28 cellular contexts compared by ENCODE assay signal in the genomic region with DNA sequence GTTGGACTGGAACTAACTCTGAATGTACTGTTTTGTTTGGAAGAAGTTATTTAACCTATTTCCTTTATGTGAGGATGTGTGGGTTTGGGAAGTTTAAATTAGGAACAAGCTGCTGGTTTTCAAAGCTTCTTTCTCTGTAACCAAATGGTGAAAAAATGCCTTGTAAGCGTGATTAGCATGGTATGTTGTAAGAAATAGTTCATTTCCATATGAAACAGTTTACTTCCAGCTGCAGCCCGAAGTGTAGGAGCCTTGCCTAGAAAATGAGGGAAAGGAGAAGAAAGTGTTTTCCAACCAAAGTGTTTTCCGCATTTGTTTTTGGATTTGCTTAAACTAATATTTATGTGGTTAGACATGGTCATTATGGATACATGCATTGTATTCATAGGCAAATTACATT. TPM values are rescaled to one million over a fixed set of nuclear protein-coding genes. Genes with fewer than 3 reads are reported as not detected.
DNase-seq lines count a peak whose midpoint lies in the region; ATAC-seq, FAIRE-seq and TF ChIP-seq lines count a peak whose summit lies in the region.
"Had no signal": no experiment of that assay in that cellular context is flagged by ENCODE, and none has a peak within 500 bp of the region (broad histone marks: within the 10 kb centered on the region; RNA-seq: fewer than 3 reads in every experiment).

No MANE protein-coding gene starts in this region.

- H3K9ac ChIP-seq in H1 (replicated peaks in 1 of 4; ENCODE audit: extremely low read depth in 1 of 4, low read depth in 3 of 4, low read length in 3 of 4): no peak overlapping the region
- H3K9ac ChIP-seq: parathyroid adenoma had no signal

- no peak overlapping the region for H3K23ac ChIP-seq in H1 (ENCODE audit: insufficient read length)

- no peak overlapping the region for H3K4ac ChIP-seq in H1 (replicated peaks; ENCODE audit: insufficient read length, low read depth, low read length)

- H2BK120ac ChIP-seq in H1 (replicated peaks; ENCODE audit: low read depth, low read length): no peak overlapping the region

- no peak overlapping the region for H2AK5ac ChIP-seq in H1 (ENCODE audit: low read depth, low read length)

- H3K27me3 Mint-ChIP-seq in neural crest cell (ENCODE audit: low read depth) (no peaks in the 10 kb centered on the region), T-helper 17 cell (no peaks in the 10 kb centered on the region)
- H3K27me3 Mint-ChIP-seq: activated CD4-positive, alpha-beta T cell treated with anti-CD3 and anti-CD28 coated beads for 36 hours; CD4-positive, alpha-beta memory T cell; naive B cell; T-cell had no signal

- TF ChIP-seq CTCF in H1 (IDR thresholded peaks at IDR 0.05; ENCODE audit: control extremely low read depth in 1 of 3, insufficient read depth in 1 of 3, low read depth in 1 of 3, low read length in 3 of 3) (no peak), neural crest cell (conservative IDR thresholded peaks at IDR 0.05) (no peak)

- DNase-seq in EH (ENCODE audit: low read depth): peak; percentile 5
- DNase-seq in NCI-H526 (lab: John Stamatoyannopoulos, UW): peak; percentile 23 to 49
- no peak for DNase-seq in H1 (ENCODE audit: low read depth in 1 of 2, low spot score in 2 of 2)
- no peak for DNase-seq in neural crest cell (ENCODE audit: low read depth, low spot score)
- DNase-seq in H7: no peak
- DNase-seq in T-helper 17 cell: no peak
- DNase-seq: activated CD4-positive, alpha-beta T cell treated with anti-CD3 and anti-CD28 coated beads for 36 hours; activated CD8-positive, alpha-beta memory T cell treated with anti-CD3 and anti-CD28 coated beads for 24 hours; activated naive CD4-positive, alpha-beta T cell treated with Interleukin-2 at 50 U/mL for 16 hours; activated T-cell treated with anti-CD3 and anti-CD28 coated beads, Interleukin-2, amount 50 U/mL, for 4 hours; CD4-positive, alpha-beta memory T cell; DMS153; effector CD4-positive, alpha-beta T cell; GDM1; HFFc6; left colon; mesenchymal stem cell; naive B cell; NCI-H1417; NCI-H2107; NCI-H446 treated with DMSO at 0.1 percent for 48 hours; NK-92 treated with Interleukin-12 subunit alpha and Interleukin-12 subunit beta, amount 100 ng/mL, for 24 hours; right cardiac atrium; SHP77 treated with DMSO at 0.1 percent for 48 hours; T-cell; upper lobe of right lung had no signal

- peaks cover 26% of the 10 kb centered on the region for H3K4me1 Mint-ChIP-seq in neural crest cell
- peaks cover 9% of the 10 kb centered on the region for H3K4me1 Mint-ChIP-seq in T-helper 17 cell
- H3K4me1 Mint-ChIP-seq: naive B cell had no signal

- CTCF ChIA-PET in H1 (lab: Charles Lee; ENCODE audit: partially characterized antibody): interaction anchor here (0.8 to 1.5 kb wide), 5 partner anchors 10 to 127 kb away, joined by 3 to 12 read pairs (median 3); no protein-coding TSS in a partner anchor

- WGBS in H1 (ENCODE audit: extremely low coverage in 1 of 2, insufficient coverage in 1 of 2, insufficient read length in 1 of 2, insufficient replicate concordance in 2 of 2, low coverage in 1 of 2, low lambda C conversion rate in 2 of 2, missing lambda C conversion rate in 1 of 2), 2 experiments: 29% methylated on average over 3 of the region's 3 CpGs; no CpG with 5 or more reads in 1 of the 2 experiments

- H3K18ac ChIP-seq in H1 (ENCODE audit: extremely low read depth, low read length): no peak overlapping the region; the same call in 1 of the 2 replicates

- no peaks in the 10 kb centered on the region for H3K9me3 Mint-ChIP-seq in neural crest cell
- H3K9me3 Mint-ChIP-seq: activated T-cell treated with anti-CD3 and anti-CD28 coated beads, Interleukin-2, amount 50 U/mL, for 4 hours; CD4-positive, alpha-beta memory T cell; HFFc6; naive B cell; T-cell had no signal

- H2BK5ac ChIP-seq in H1 (ENCODE audit: low read depth, low read length): no peak overlapping the region

- H3K56ac ChIP-seq in H1 (replicated peaks; ENCODE audit: insufficient read length, low read depth, low read length): no peak overlapping the region

- TF ChIP-seq EP300 in H1 (IDR thresholded peaks at IDR 0.05; ENCODE audit: borderline replicate concordance in 1 of 2, low read depth in 2 of 2, low read length in 2 of 2): no peak

- H2BK12ac ChIP-seq in H1 (ENCODE audit: low read depth, low read length): no peak overlapping the region

- no peak overlapping the region for H2BK15ac ChIP-seq in H1 (ENCODE audit: low read length)

- POLR2A ChIA-PET in H1 (lab: Charles Lee; ENCODE audit: partially characterized antibody): interaction anchor here (0.8 to 1.1 kb wide), 5 partner anchors 10 to 142 kb away, joined by 3 to 5 read pairs (median 3); no protein-coding TSS in a partner anchor

- peak overlapping the region; percentile 18 to 62; a peak in 3 of 4 replicates for H3K4me2 ChIP-seq in H1 (ENCODE audit: insufficient read depth in 1 of 2, low read depth in 2 of 2, low read length in 2 of 2)

- peak; percentile 19 for FAIRE-seq in H1 (lab: Jason Lieb, UNC)

- H3K4me3 Mint-ChIP-seq in neural crest cell (peak overlapping the region; percentile 3), T-helper 17 cell (no peak overlapping the region)
- H3K4me3 Mint-ChIP-seq: activated CD4-positive, alpha-beta T cell treated with anti-CD3 and anti-CD28 coated beads for 36 hours; activated T-cell treated with anti-CD3 and anti-CD28 coated beads, Interleukin-2, amount 50 U/mL, for 4 hours; CD4-positive, alpha-beta memory T cell; HFFc6; naive B cell; T-cell had no signal

- H4K8ac ChIP-seq in H1 (ENCODE audit: extremely low read depth, insufficient read depth, low read length): no peak overlapping the region

- H3K36me3 ChIP-seq in H1 (ENCODE audit: control insufficient read depth in 2 of 4, insufficient read depth in 4 of 4, low read length in 3 of 4) (peaks cover 0 to 25% (median 12%) of the 10 kb centered on the region in 4 experiments; a peak in 6 of 8 replicates), H7 (replicated peaks; ENCODE audit: control insufficient read depth, insufficient read depth, low read length) (peaks cover 3% of the 10 kb centered on the region)

- H4K5ac ChIP-seq in H1 (ENCODE audit: insufficient read length, low read depth, low read length): no peak overlapping the region

- no peak overlapping the region for H4K91ac ChIP-seq in H1 (replicated peaks; ENCODE audit: insufficient read length, low read length)

- no peak for TF ChIP-seq POLR2A in H1 (IDR thresholded peaks at IDR 0.05; ENCODE audit: control extremely low read depth in 1 of 2, low read depth in 2 of 2, low read length in 2 of 2)

- no peaks in the 10 kb centered on the region for H3K79me2 ChIP-seq in H1 (ENCODE audit: control insufficient read depth in 1 of 2, insufficient read depth in 2 of 2, low read length in 2 of 2)
- H3K79me2 ChIP-seq: parathyroid adenoma had no signal

- no peak overlapping the region for H2BK20ac ChIP-seq in H1 (ENCODE audit: low read length)

- H3K4me3 ChIP-seq in H1 (ENCODE audit: extremely low read depth in 1 of 4, insufficient read depth in 2 of 4, low read depth in 3 of 4, low read length in 4 of 4) (peak overlapping the region in 1 of 4 experiments; percentile 44; a peak in 2 of 8 replicates), H7 (ENCODE audit: insufficient read depth, low read depth, low read length) (no peak overlapping the region)
- H3K4me3 ChIP-seq: upper lobe of right lung had no signal

- peaks cover 2% of the 10 kb centered on the region in 2 experiments for H4K20me1 ChIP-seq in H1 (replicated peaks in 1 of 2; ENCODE audit: control insufficient read depth in 1 of 2, insufficient read depth in 2 of 2, low read length in 2 of 2)

- H3K36me3 Mint-ChIP-seq in neural crest cell (ENCODE audit: low read depth) (peaks cover 4% of the 10 kb centered on the region), T-helper 17 cell (ENCODE audit: low read depth) (peaks cover 10% of the 10 kb centered on the region)

- H3K79me1 ChIP-seq in H1 (ENCODE audit: low read depth, low read length): no peaks in the 10 kb centered on the region

- no peak overlapping the region for H3K14ac ChIP-seq in H1 (ENCODE audit: insufficient read length)

- H3K9me3 ChIP-seq in H1 (ENCODE audit: insufficient read depth in 2 of 2, low read depth in 1 of 2, low read length in 1 of 2) (no peaks in the 10 kb centered on the region), T-helper 17 cell (ENCODE audit: control insufficient read depth, low read length, poor library complexity, severe bottlenecking) (no peaks in the 10 kb centered on the region)
- H3K9me3 ChIP-seq: upper lobe of right lung had no signal

- H3K27ac Mint-ChIP-seq in neural crest cell (ENCODE audit: unreplicated experiment): peak overlapping the region; percentile 47
- H3K27ac Mint-ChIP-seq in T-helper 17 cell: no peak overlapping the region
- H3K27ac Mint-ChIP-seq: activated CD4-positive, alpha-beta T cell treated with anti-CD3 and anti-CD28 coated beads for 36 hours; CD4-positive, alpha-beta memory T cell; HFFc6; T-cell had no signal

- H2AFZ ChIP-seq in H1 (ENCODE audit: low read length): no peak overlapping the region
- H2AFZ ChIP-seq: parathyroid adenoma had no signal

- H3K27ac ChIP-seq in H1 (ENCODE audit: low read depth, low read length): peak overlapping the region; percentile 61; the same call in 1 of the 2 replicates
- H3K27ac ChIP-seq: parathyroid adenoma, upper lobe of right lung had no signal

- ATAC-seq in HG03520 (IDR thresholded peaks at IDR 0.05; ENCODE audit: unreplicated experiment) (no peak), T-helper 17 cell (no peak)
- ATAC-seq: activated T-cell treated with anti-CD3 and anti-CD28 coated beads, Interleukin-2, amount 50 U/mL, for 4 hours; left colon; right cardiac atrium; T-cell; upper lobe of right lung had no signal

- peaks cover 5 to 20% (median 12%) of the 10 kb centered on the region in 4 experiments; a peak in 6 of 7 replicates for H3K4me1 ChIP-seq in H1 (replicated peaks in 1 of 4; ENCODE audit: control insufficient read depth in 3 of 4, insufficient read depth in 4 of 4, low read length in 3 of 4)
- H3K4me1 ChIP-seq: parathyroid adenoma, upper lobe of right lung had no signal

- no peak for TF ChIP-seq RAD21 in H1 (IDR thresholded peaks at IDR 0.05 in 1 of 2, conservative IDR thresholded peaks at IDR 0.05 in 1 of 2; ENCODE audit: low read depth in 2 of 2, low read length in 2 of 2)

- no peaks in the 10 kb centered on the region for H3K27me3 ChIP-seq in H1 (replicated peaks in 1 of 4; ENCODE audit: control insufficient read depth in 3 of 4, extremely low read depth in 1 of 4, insufficient read depth in 3 of 4, low read length in 3 of 4)
- no peaks in the 10 kb centered on the region for H3K27me3 ChIP-seq in H7 (ENCODE audit: control insufficient read depth, insufficient read depth, low read length)
- H3K27me3 ChIP-seq: upper lobe of right lung had no signal

- H3K23me2 ChIP-seq in H1 (ENCODE audit: low read depth, low read length): no peaks in the 10 kb centered on the region; the same call in 1 of the 2 replicates

RNA-seq across cellular contexts. Expression of gene TTC1, which starts 36.1 kb away (rescaled TPM):
- 63.9 TPM in 2 replicates for total RNA-seq in H1 (2021; fragmentation: NEBNext Ultra II Directional; extraction: Animal tissue kit (Norgen Biotek cat#: 25700))
- 20.8 and 25.1 TPM in 2 replicates for polyA plus RNA-seq in H1 (2011; rRNA removed)
- polyA plus RNA-seq in H1 (2011; cell fraction: cytosol; rRNA removed): 28.7 TPM
- 12.2 TPM for polyA plus RNA-seq in H1 (2011; cell fraction: nucleus; rRNA removed)
- polyA plus RNA-seq in H1 (2012, experiment 1 of 2): 50.8 to 74.6 TPM (median 53.2 TPM) in 4 replicates
- polyA plus RNA-seq in H1 (2012, experiment 2 of 2): 20.1 TPM
- polyA plus RNA-seq in H1 (2013, experiment 1 of 2): 63.8 TPM
- 63.6 TPM for polyA plus RNA-seq in H1 (2013, experiment 2 of 2)
- polyA minus RNA-seq in H1 (2011; rRNA and poly(A)+ RNA removed): 22.2 and 26.6 TPM in 2 replicates
- 12.6 TPM for polyA minus RNA-seq in H1 (2011; cell fraction: cytosol; rRNA and poly(A)+ RNA removed)
- polyA minus RNA-seq in H1 (2011; cell fraction: nucleus; rRNA and poly(A)+ RNA removed): 12.5 TPM
- total RNA-seq in neural crest cell (48.0 and 49.4 TPM in 2 replicates), T-helper 17 cell (10 to 100 TPM; 24.0 to 24.3 TPM)
- total RNA-seq in H7 (2014; rRNA removed; shearing (Covaris generic)): 57.4 and 62.0 TPM in 2 replicates

Comparison
In these comparisons a context has a peak if more than half of its experiments do, and no peak if none do; other contexts are left out.
1. DNase-seq: peak in EH (single experiment) and NCI-H526 (2 of 2); none in H1 (0 of 2), neural crest cell (single experiment), H7 (single experiment) and T-helper 17 cell (0 of 3).